ENCODE assay signal across 23 cellular contexts in the genomic region with DNA sequence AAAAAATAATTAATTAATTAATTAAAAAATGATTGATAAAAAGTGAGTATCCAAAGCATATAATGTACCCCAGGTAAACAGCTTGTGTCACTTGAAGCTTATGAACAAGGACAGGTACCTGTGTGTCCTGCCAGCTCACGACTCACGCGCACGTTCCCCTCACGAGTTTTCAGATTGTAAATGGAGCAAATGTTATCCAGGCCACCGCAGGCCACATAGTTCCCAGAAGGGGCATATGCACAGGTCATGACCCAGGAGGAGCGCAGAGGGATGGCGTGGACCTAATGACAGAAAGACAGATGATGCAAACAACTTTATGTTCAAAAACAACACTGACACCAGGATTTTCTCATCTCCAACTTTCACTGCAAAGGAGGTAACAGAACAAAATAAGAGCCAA. TPM values are rescaled to one million over a fixed set of nuclear protein-coding genes. Genes with fewer than 3 reads are reported as not detected.
A peak's percentile ranks its signal among the peaks of the same experiment; 100 is the strongest.
DNase-seq lines count a peak whose midpoint lies in the region; ATAC-seq and TF ChIP-seq lines count a peak whose summit lies in the region.
"Had no signal": no experiment of that assay in that cellular context is flagged by ENCODE, and none has a peak within 500 bp of the region (broad histone marks: within the 10 kb centered on the region; RNA-seq: fewer than 3 reads in every experiment).

No MANE protein-coding gene starts in this region.

- POLR2A ChIA-PET in activated naive CD8-positive, alpha-beta T cell treated with anti-CD3 and anti-CD28 coated beads, Interleukin-2, amount 10 ng/mL, durations not matched to agents 7 days and 5 days (lab: Charles Lee) = no interaction called here

- H3K27ac Mint-ChIP-seq in stimulated activated naive CD8-positive, alpha-beta T cell treated with anti-CD3 and anti-CD28 coated beads, Interleukin-15, Interleukin-2, amounts not matched to agents 100 ng/mL and 50 ng/mL, for 24 hours = peak overlapping the region; percentile 43
- H3K27ac Mint-ChIP-seq in activated naive CD8-positive, alpha-beta T cell treated with anti-CD3 and anti-CD28 coated beads, Interleukin-2, amount 10 ng/mL, durations not matched to agents 7 days and 5 days = peak overlapping the region; percentile 15
- H3K27ac Mint-ChIP-seq: CD4-positive, alpha-beta T cell had no signal

- H3K27ac ChIP-seq in neutrophil = peak overlapping the region; percentile 55
- H3K27ac ChIP-seq: SK-N-MC had no signal

- TF ChIP-seq CTCF in neutrophil (IDR thresholded peaks at IDR 0.05) = no peak

- no peak overlapping the region for H3K4me3 ChIP-seq in neutrophil (ENCODE audit: low read depth in 1 of 2, low read length in 1 of 2)
- H3K4me3 ChIP-seq: SK-N-MC had no signal

- H3K4me3 Mint-ChIP-seq in stimulated activated naive CD8-positive, alpha-beta T cell treated with anti-CD3 and anti-CD28 coated beads, Interleukin-15, Interleukin-2, amounts not matched to agents 100 ng/mL and 50 ng/mL, for 24 hours = no peak overlapping the region
- no peak overlapping the region for H3K4me3 Mint-ChIP-seq in activated naive CD8-positive, alpha-beta T cell treated with anti-CD3 and anti-CD28 coated beads, Interleukin-2, amount 10 ng/mL, durations not matched to agents 7 days and 5 days
- H3K4me3 Mint-ChIP-seq: CD4-positive, alpha-beta T cell had no signal

- no peaks in the 10 kb centered on the region for H3K9me3 ChIP-seq in neutrophil
- H3K9me3 ChIP-seq: Caco-2 had no signal

- H3K4me1 ChIP-seq in neutrophil (ENCODE audit: control insufficient read depth in 1 of 2, insufficient read depth in 1 of 2, low read depth in 1 of 2, low read length in 1 of 2) = no peaks in the 10 kb centered on the region
- H3K4me1 ChIP-seq: Caco-2 had no signal

- H3K27me3 ChIP-seq in neutrophil = no peaks in the 10 kb centered on the region

- DNase-seq in stimulated activated naive CD8-positive, alpha-beta T cell treated with anti-CD3 and anti-CD28 coated beads, Interleukin-15, Interleukin-2, amounts not matched to agents 100 U/mL and 50 U/mL, for 24 hours = no peak
- DNase-seq in activated naive CD8-positive, alpha-beta T cell treated with anti-CD3 and anti-CD28 coated beads, Interleukin-2, amount 10 ng/mL, durations not matched to agents 7 days and 5 days = peak; percentile 17
- DNase-seq in NCI-H82 treated with DMSO at 0.1 percent for 48 hours (lab: John Stamatoyannopoulos, UW; ENCODE audit: unreplicated experiment) = no peak
- DNase-seq: Caco-2; CD4-positive, alpha-beta T cell; DMS 273 treated with DMSO at 0.1 percent for 48 hours; DMS79 treated with DMSO at 0.1 percent for 48 hours; KBM-7; MM.1S; NCI-H1092; NCI-H1436 treated with DMSO at 0.1 percent for 48 hours; NCI-H2029; NCI-H226; NCI-H510A treated with DMSO at 0.1 percent for 48 hours; NCI-H748 treated with DMSO at 0.1 percent for 48 hours; NK-92 treated with Interleukin-12 subunit alpha and Interleukin-12 subunit beta, amount 100 ng/mL, for 24 hours; SHP77 treated with DMSO at 0.1 percent for 48 hours had no signal

- no peak for ATAC-seq in stimulated activated naive CD8-positive, alpha-beta T cell treated with anti-CD3 and anti-CD28 coated beads, Interleukin-15, Interleukin-2, amounts not matched to agents 100 U/mL and 50 U/mL, for 24 hours
- no peak for ATAC-seq in activated naive CD8-positive, alpha-beta T cell treated with anti-CD3 and anti-CD28 coated beads, Interleukin-2, amount 10 ng/mL, durations not matched to agents 7 days and 5 days (ENCODE audit: low read depth)
- ATAC-seq in HG02642 (IDR thresholded peaks at IDR 0.05; ENCODE audit: poor library complexity, unreplicated experiment) = no peak
- no peak for ATAC-seq in HG02981 (IDR thresholded peaks at IDR 0.05; ENCODE audit: unreplicated experiment)
- ATAC-seq: HepG2 had no signal

- H3K9me3 Mint-ChIP-seq in stimulated activated naive CD8-positive, alpha-beta T cell treated with anti-CD3 and anti-CD28 coated beads, Interleukin-15, Interleukin-2, amounts not matched to agents 100 ng/mL and 50 ng/mL, for 24 hours = no peaks in the 10 kb centered on the region
- no peaks in the 10 kb centered on the region for H3K9me3 Mint-ChIP-seq in activated naive CD8-positive, alpha-beta T cell treated with anti-CD3 and anti-CD28 coated beads, Interleukin-2, amount 10 ng/mL, durations not matched to agents 7 days and 5 days
- H3K9me3 Mint-ChIP-seq: CD4-positive, alpha-beta T cell had no signal

- peaks cover 50% of the 10 kb centered on the region for H3K36me3 Mint-ChIP-seq in stimulated activated naive CD8-positive, alpha-beta T cell treated with anti-CD3 and anti-CD28 coated beads, Interleukin-15, Interleukin-2, amounts not matched to agents 100 ng/mL and 50 ng/mL, for 24 hours (ENCODE audit: low read depth)
- H3K36me3 Mint-ChIP-seq in activated naive CD8-positive, alpha-beta T cell treated with anti-CD3 and anti-CD28 coated beads, Interleukin-2, amount 10 ng/mL, durations not matched to agents 7 days and 5 days = peaks cover 21% of the 10 kb centered on the region

- peaks cover 36% of the 10 kb centered on the region for H3K4me1 Mint-ChIP-seq in stimulated activated naive CD8-positive, alpha-beta T cell treated with anti-CD3 and anti-CD28 coated beads, Interleukin-15, Interleukin-2, amounts not matched to agents 100 ng/mL and 50 ng/mL, for 24 hours (ENCODE audit: low read depth)
- peaks cover 13% of the 10 kb centered on the region for H3K4me1 Mint-ChIP-seq in activated naive CD8-positive, alpha-beta T cell treated with anti-CD3 and anti-CD28 coated beads, Interleukin-2, amount 10 ng/mL, durations not matched to agents 7 days and 5 days

- H3K27me3 Mint-ChIP-seq in stimulated activated naive CD8-positive, alpha-beta T cell treated with anti-CD3 and anti-CD28 coated beads, Interleukin-15, Interleukin-2, amounts not matched to agents 100 ng/mL and 50 ng/mL, for 24 hours = no peaks in the 10 kb centered on the region
- H3K27me3 Mint-ChIP-seq in activated naive CD8-positive, alpha-beta T cell treated with anti-CD3 and anti-CD28 coated beads, Interleukin-2, amount 10 ng/mL, durations not matched to agents 7 days and 5 days = no peaks in the 10 kb centered on the region
- H3K27me3 Mint-ChIP-seq: CD4-positive, alpha-beta T cell had no signal

- H3K36me3 ChIP-seq in neutrophil = peaks cover 51% of the 10 kb centered on the region

RNA-seq across cellular contexts. Expression of a gene that starts 26.0 kb away (rescaled TPM):
- total RNA-seq in activated naive CD8-positive, alpha-beta T cell treated with anti-CD3 and anti-CD28 coated beads, Interleukin-2, amount 10 ng/mL, durations not matched to agents 7 days and 5 days = 10 to 100 TPM; 69.7 to 74.3 TPM
